ENCODE assay signal across 8 cellular contexts in the genomic region with DNA sequence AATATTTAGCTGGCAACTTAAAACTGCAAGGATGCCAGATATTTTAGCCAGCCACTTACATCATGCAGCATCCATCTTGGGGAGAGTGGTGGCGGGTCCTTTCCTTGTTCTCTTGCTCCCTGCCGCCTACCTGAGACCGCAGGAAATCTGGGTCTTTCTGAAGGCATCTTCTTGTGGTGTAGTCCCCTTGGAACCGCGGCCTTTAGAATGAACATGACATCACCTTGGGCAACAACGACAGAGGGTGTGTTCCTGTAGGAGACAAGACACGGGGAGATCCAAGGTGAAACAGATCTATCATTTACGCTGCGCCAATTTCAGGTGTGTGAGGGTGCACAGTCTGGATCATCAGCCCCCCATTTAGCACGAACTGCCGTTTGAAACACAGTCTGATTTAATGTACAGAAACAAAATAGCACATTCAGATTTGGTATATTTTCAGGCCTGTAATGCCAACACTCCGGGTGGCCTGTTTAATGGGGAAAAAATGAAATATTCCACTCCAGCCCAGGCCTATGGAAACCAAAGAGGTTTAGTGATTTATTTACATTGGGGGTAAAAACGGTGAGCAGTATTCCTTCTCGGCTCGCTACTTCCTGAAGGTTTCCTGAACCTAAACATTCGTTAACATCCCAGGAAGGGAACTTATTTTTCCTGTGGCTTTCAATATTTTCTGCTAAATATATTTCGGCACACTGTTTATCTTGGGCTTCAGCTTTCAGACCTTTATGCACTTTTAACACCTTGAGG. TPM values are rescaled to one million over a fixed set of nuclear protein-coding genes. Genes with fewer than 3 reads are reported as not detected.
DNase-seq lines count a peak whose midpoint lies in the region; ATAC-seq and TF ChIP-seq lines count a peak whose summit lies in the region.

No MANE protein-coding gene starts in this region.

- TF ChIP-seq EP300 in sigmoid colon (IDR thresholded peaks at IDR 0.05): no peak

- H3K4me3 Mint-ChIP-seq in T-helper 2 cell treated with Interferon-gamma antibody and Interleukin-4, amounts not matched to agents 5 μg/mL and 100 μg/mL, for 36 hours: peak overlapping the region; percentile 78

- H3K9me3 Mint-ChIP-seq in T-helper 2 cell treated with Interferon-gamma antibody and Interleukin-4, amounts not matched to agents 5 μg/mL and 100 μg/mL, for 36 hours: no peaks in the 10 kb centered on the region

- WGBS in esophagus, 2 donors: 34 to 40% methylated on average over 17 of the region's 17 CpGs
- 19 to 36% methylated on average over 17 of the region's 17 CpGs for WGBS in sigmoid colon, 2 donors

- H3K27me3 ChIP-seq in esophagus (ENCODE audit: control insufficient read depth in 1 of 2, insufficient read depth in 2 of 2, low read length in 2 of 2) (no peaks in the 10 kb centered on the region), sigmoid colon (no peaks in the 10 kb centered on the region), HAP-1 (ENCODE audit: low read depth) (no peaks in the 10 kb centered on the region)

- H3K4me1 ChIP-seq in esophagus (ENCODE audit: control insufficient read depth in 2 of 2, insufficient read depth in 2 of 2, low read length in 1 of 2) (peaks cover 0 to 20% of the 10 kb centered on the region in 2 donors), sigmoid colon (peaks cover 0 to 99% (median 94%) of the 10 kb centered on the region in 4 donors), HAP-1 (peaks cover 72% of the 10 kb centered on the region)

- ATAC-seq in HG03139 (IDR thresholded peaks at IDR 0.05; ENCODE audit: unreplicated experiment): no peak

- TF ChIP-seq POLR2A in sigmoid colon (IDR thresholded peaks at IDR 0.05): no peak

- peaks cover 83% of the 10 kb centered on the region for H3K4me1 Mint-ChIP-seq in T-helper 2 cell treated with Interferon-gamma antibody and Interleukin-4, amounts not matched to agents 5 μg/mL and 100 μg/mL, for 36 hours (ENCODE audit: low read depth)

- no peaks in the 10 kb centered on the region for H3K36me3 Mint-ChIP-seq in T-helper 2 cell treated with Interferon-gamma antibody and Interleukin-4, amounts not matched to agents 5 μg/mL and 100 μg/mL, for 36 hours (ENCODE audit: low read depth)

- H3K36me3 ChIP-seq in esophagus (ENCODE audit: control insufficient read depth in 2 of 2, insufficient read depth in 2 of 2, low read length in 1 of 2) (no peaks in the 10 kb centered on the region), sigmoid colon (no peaks in the 10 kb centered on the region), HAP-1 (replicated peaks) (no peaks in the 10 kb centered on the region)

- H3K27me3 Mint-ChIP-seq in T-helper 2 cell treated with Interferon-gamma antibody and Interleukin-4, amounts not matched to agents 5 μg/mL and 100 μg/mL, for 36 hours (ENCODE audit: low read depth): no peaks in the 10 kb centered on the region

- peak overlapping the region; percentile 97 for H3K27ac Mint-ChIP-seq in T-helper 2 cell treated with Interferon-gamma antibody and Interleukin-4, amounts not matched to agents 5 μg/mL and 100 μg/mL, for 36 hours

- TF ChIP-seq CTCF in sigmoid colon (IDR thresholded peaks at IDR 0.05): no peak

- in situ Hi-C loops in HAP-1 (cut with MboI; ENCODE audit: low sequenced_read_pairs): no loop called here

- intact Hi-C loops in sigmoid colon (cut with DNase I): loop anchor here (5.0 kb wide), 2 partner anchors 56 to 84 kb away; a partner anchor contains a TSS

- peak overlapping the region; percentile 93 to 97 for H3K27ac ChIP-seq in esophagus (ENCODE audit: low read depth in 2 of 2, low read length in 1 of 2)
- H3K27ac ChIP-seq in sigmoid colon: peak overlapping the region; percentile 96 to 100 (median 98)

- H3K9me3 ChIP-seq in esophagus (ENCODE audit: control insufficient read depth in 2 of 2, insufficient read depth in 1 of 2, low read depth in 1 of 2, low read length in 1 of 2) (no peaks in the 10 kb centered on the region), sigmoid colon (no peaks in the 10 kb centered on the region), HAP-1 (no peaks in the 10 kb centered on the region)

- H3K4me3 ChIP-seq in esophagus (ENCODE audit: low read depth in 1 of 2, low read length in 2 of 2) (no peak overlapping the region), sigmoid colon (peak overlapping the region in 3 of 4 donors; percentile 32 to 37 (median 33)), HAP-1 (no peak overlapping the region)

- peak; percentile 58 for DNase-seq in activated CD4-positive, alpha-beta T cell treated with anti-CD3 and anti-CD28 coated beads for 48 hours
- DNase-seq in activated CD4-positive, alpha-beta T cell treated with anti-CD3 and anti-CD28 coated beads, Interleukin-2, amount 50 U/mL, for 1 hour: no peak
- DNase-seq in T-helper 2 cell treated with Interferon-gamma antibody and Interleukin-4, amounts not matched to agents 5 μg/mL and 100 μg/mL, for 36 hours (ENCODE audit: low spot score): peak; percentile 58
- DNase-seq in sigmoid colon (peak; percentile 74), retina (no peak), HAP-1 (ENCODE audit: low spot score in 2 of 2) (no peak)

RNA-seq across cellular contexts. Expression of a gene that starts 12.7 kb away (rescaled TPM):
- polyA plus RNA-seq in esophagus (1 to 10 TPM; 3.5 to 9.5 TPM), sigmoid colon (10 to 100 TPM in 1 of 3 donors, 1 to 10 TPM in 2; 3.0 to 13.8 (median 6.6) TPM)
- 10 to 100 TPM; 34.7 to 63.1 (median 57.9) TPM for total RNA-seq in sigmoid colon

RNA-seq across cellular contexts. Expression of a gene that starts 56.9 kb away (rescaled TPM):
- polyA plus RNA-seq in esophagus (10 to 100 TPM in 1 of 2 donors, 1 to 10 TPM in 1; 9.3 to 12.0 TPM), sigmoid colon (10 to 100 TPM; 14.8 to 21.0 (median 18.0) TPM)
- total RNA-seq in sigmoid colon: 10 to 100 TPM; 59.7 to 96.1 (median 77.7) TPM

Comparison
In these comparisons a context has a peak if more than half of its experiments do, and no peak if none do; other contexts are left out.
1. DNase-seq: peak in activated CD4-positive, alpha-beta T cell treated with anti-CD3 and anti-CD28 coated beads for 48 hours (single experiment), T-helper 2 cell treated with Interferon-gamma antibody and Interleukin-4, amounts not matched to agents 5 μg/mL and 100 μg/mL, for 36 hours (single experiment) and sigmoid colon (single experiment); none in activated CD4-positive, alpha-beta T cell treated with anti-CD3 and anti-CD28 coated beads, Interleukin-2, amount 50 U/mL, for 1 hour (single experiment), retina (single experiment) and HAP-1 (0 of 2).
2. H3K4me3 ChIP-seq: peak in sigmoid colon (3 of 4); none in esophagus (0 of 2) and HAP-1 (single experiment).